21 cellular contexts compared by ENCODE assay signal in the genomic region with DNA sequence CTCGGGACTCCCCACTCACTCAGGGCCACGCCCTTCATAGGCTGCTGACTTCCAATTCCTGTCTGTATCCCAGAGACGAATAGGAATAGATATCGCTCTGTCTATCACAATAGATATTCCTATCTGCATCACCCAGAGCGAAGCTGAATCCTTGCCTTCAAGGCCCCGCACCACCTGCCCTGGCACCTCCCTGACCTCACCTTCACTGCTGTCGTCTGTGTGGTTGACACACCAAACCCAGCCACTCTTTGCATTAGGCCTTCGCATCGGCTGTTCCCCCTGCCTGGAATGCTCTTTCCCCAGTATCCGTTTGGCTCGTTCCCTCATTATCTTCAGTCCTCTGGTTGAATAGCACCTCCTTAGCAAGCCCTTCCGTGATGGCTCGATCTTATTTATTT. TPM values are rescaled to one million over a fixed set of nuclear protein-coding genes. Genes with fewer than 3 reads are reported as not detected.
DNase-seq lines count a peak whose midpoint lies in the region; ATAC-seq and TF ChIP-seq lines count a peak whose summit lies in the region.
"Had no signal": no experiment of that assay in that cellular context is flagged by ENCODE, and none has a peak within 500 bp of the region (broad histone marks: within the 10 kb centered on the region; RNA-seq: fewer than 3 reads in every experiment).

No MANE protein-coding gene starts in this region.

- H3K36me3 Mint-ChIP-seq in activated T-helper 17 cell treated with anti-CD3 and anti-CD28 coated beads, Interleukin-2, amount 50 U/mL, for 72 hours (ENCODE audit: low read depth): no peaks in the 10 kb centered on the region
- H3K36me3 Mint-ChIP-seq: activated naive CD8-positive, alpha-beta T cell; CD14-positive monocyte had no signal

- TF ChIP-seq CTCF in ascending aorta (IDR thresholded peaks at IDR 0.05) (no peak), coronary artery (IDR thresholded peaks at IDR 0.05) (no peak), lower lobe of right lung (IDR thresholded peaks at IDR 0.05) (no peak), thoracic aorta (IDR thresholded peaks at IDR 0.05) (no peak)

- H3K4me1 Mint-ChIP-seq in activated T-helper 17 cell treated with anti-CD3 and anti-CD28 coated beads, Interleukin-2, amount 50 U/mL, for 72 hours: no peaks in the 10 kb centered on the region
- H3K4me1 Mint-ChIP-seq: CD14-positive monocyte, naive B cell had no signal

- no peak overlapping the region for H3K4me3 ChIP-seq in ascending aorta
- no peak overlapping the region for H3K4me3 ChIP-seq in coronary artery
- no peak overlapping the region for H3K4me3 ChIP-seq in lower lobe of right lung
- H3K4me3 ChIP-seq in thoracic aorta: no peak overlapping the region
- H3K4me3 ChIP-seq: HAP-1, ovary, thyroid gland had no signal

- H3K27me3 ChIP-seq in ascending aorta (no peaks in the 10 kb centered on the region), lower lobe of right lung (ENCODE audit: low read depth) (no peaks in the 10 kb centered on the region), thoracic aorta (replicated peaks; ENCODE audit: insufficient read depth) (no peaks in the 10 kb centered on the region)
- H3K27me3 ChIP-seq: ovary, thyroid gland had no signal

- H3K27ac ChIP-seq in ascending aorta (peak overlapping the region; percentile 87 to 91), coronary artery (peak overlapping the region; percentile 71 to 94), lower lobe of right lung (peak overlapping the region; percentile 51), thoracic aorta (peak overlapping the region; percentile 93 to 96)

- ATAC-seq in lower lobe of right lung (no peak), thoracic aorta (ENCODE audit: insufficient number of reproducible peaks, low FRiP score, low read depth) (no peak)
- no peak for ATAC-seq in activated T-helper 17 cell treated with anti-CD3 and anti-CD28 coated beads, Interleukin-2, amount 50 U/mL, for 72 hours (replicated peaks)

- H3K9me3 ChIP-seq in ascending aorta (no peaks in the 10 kb centered on the region), lower lobe of right lung (peaks cover 3% of the 10 kb centered on the region), thoracic aorta (no peaks in the 10 kb centered on the region)
- H3K9me3 ChIP-seq: HAP-1, ovary, thyroid gland had no signal

- H3K27me3 Mint-ChIP-seq in activated T-helper 17 cell treated with anti-CD3 and anti-CD28 coated beads, Interleukin-2, amount 50 U/mL, for 72 hours: peaks cover 28% of the 10 kb centered on the region

- H3K4me1 ChIP-seq in ascending aorta (peaks cover 34 to 55% of the 10 kb centered on the region in 2 donors), lower lobe of right lung (peaks cover 57% of the 10 kb centered on the region), thoracic aorta (ENCODE audit: control insufficient read depth in 1 of 2, low read depth in 2 of 2) (peaks cover 44 to 61% of the 10 kb centered on the region in 2 donors)
- H3K4me1 ChIP-seq: HAP-1 had no signal

- H3K36me3 ChIP-seq in ascending aorta: peaks cover 7 to 19% of the 10 kb centered on the region in 2 donors
- peaks cover under 1% of the 10 kb centered on the region for H3K36me3 ChIP-seq in lower lobe of right lung
- H3K36me3 ChIP-seq in thoracic aorta: peaks cover 4% of the 10 kb centered on the region
- H3K36me3 ChIP-seq: HAP-1, ovary, thyroid gland, WERI-Rb-1 had no signal

- no peaks in the 10 kb centered on the region for H3K9me3 Mint-ChIP-seq in activated T-helper 17 cell treated with anti-CD3 and anti-CD28 coated beads, Interleukin-2, amount 50 U/mL, for 72 hours
- H3K9me3 Mint-ChIP-seq: activated T-helper 2 cell treated with anti-CD3 and anti-CD28 coated beads, Interferon-gamma antibody, Interleukin-2, Interleukin-4, amounts not matched to agents 10 μg/mL and 5 μg/mL and 100 μg/mL, durations not matched to agents 14 hours and 24 hours and 36 hours; T-helper 2 cell treated with Interferon-gamma antibody and Interleukin-4, amounts not matched to agents 5 μg/mL and 100 μg/mL, for 36 hours had no signal

- no peak overlapping the region for H3K4me3 Mint-ChIP-seq in activated T-helper 17 cell treated with anti-CD3 and anti-CD28 coated beads, Interleukin-2, amount 50 U/mL, for 72 hours
- H3K4me3 Mint-ChIP-seq: activated naive CD8-positive, alpha-beta T cell; CD14-positive monocyte; naive B cell; T-helper 2 cell treated with Interferon-gamma antibody and Interleukin-4, amounts not matched to agents 5 μg/mL and 100 μg/mL, for 36 hours had no signal

- intact Hi-C loops in ascending aorta (cut with DNase I): loop anchor here (2.0 kb wide), 1 partner anchor 16 kb away; no protein-coding TSS in a partner anchor
- intact Hi-C loops in lower lobe of right lung (cut with DNase I): no loop called here

- DNase-seq in ascending aorta (ENCODE audit: low spot score in 2 of 2): no peak
- peak; percentile 58 for DNase-seq in coronary artery (ENCODE audit: low spot score)
- DNase-seq in lower lobe of right lung: no peak
- DNase-seq in thoracic aorta (ENCODE audit: low spot score): no peak
- no peak for DNase-seq in NCI-H2081 (lab: John Stamatoyannopoulos, UW)
- DNase-seq in midbrain (lab: John Stamatoyannopoulos, UW): no peak
- DNase-seq: activated CD4-positive, alpha-beta T cell treated with anti-CD3 and anti-CD28 coated beads, Interleukin-2, amount 50 U/mL, for 4 hours; activated CD8-positive, alpha-beta memory T cell treated with anti-CD3 and anti-CD28 coated beads, Interleukin-2, amount 50 U/mL, for 4 hours; naive B cell; stimulated activated CD4-positive, alpha-beta T cell treated with anti-CD3 and anti-CD28 coated beads, Interleukin-12 subunit alpha, Interleukin-12 subunit beta, amount 100 ng/mL, for 4 hours; stimulated activated CD4-positive, alpha-beta T cell treated with anti-CD3 and anti-CD28 coated beads, Interleukin-4, amount 100 ng/mL, for 24 hours; stimulated activated naive CD4-positive, alpha-beta T cell; thyroid gland had no signal

- no peak overlapping the region for H3K27ac Mint-ChIP-seq in activated T-helper 17 cell treated with anti-CD3 and anti-CD28 coated beads, Interleukin-2, amount 50 U/mL, for 72 hours
- H3K27ac Mint-ChIP-seq: activated naive CD8-positive, alpha-beta T cell; activated T-helper 2 cell treated with anti-CD3 and anti-CD28 coated beads, Interferon-gamma antibody, Interleukin-2, Interleukin-4, amounts not matched to agents 10 μg/mL and 5 μg/mL and 100 μg/mL, durations not matched to agents 14 hours and 24 hours and 36 hours; T-helper 2 cell treated with Interferon-gamma antibody and Interleukin-4, amounts not matched to agents 5 μg/mL and 100 μg/mL, for 36 hours had no signal

RNA-seq across cellular contexts. Expression of a gene that starts 43.5 kb away (rescaled TPM):
- total RNA-seq in ascending aorta (239 TPM), lower lobe of right lung (44.9 TPM), thoracic aorta (100 to 1,000 TPM in 1 of 2 donors, 10 to 100 TPM in 1; 78.4 to 207 TPM)
- total RNA-seq in activated T-helper 17 cell treated with anti-CD3 and anti-CD28 coated beads, Interleukin-2, amount 50 U/mL, for 72 hours: not detected

Comparison
In these comparisons a context has a peak if more than half of its experiments do, and no peak if none do; other contexts are left out.
1. RNA of a gene that starts 43.5 kb away (total RNA-seq): 239 TPM in ascending aorta (single experiment), 78.4 to 207 TPM in thoracic aorta and 44.9 TPM in lower lobe of right lung (single experiment); not detected in activated T-helper 17 cell treated with anti-CD3 and anti-CD28 coated beads, Interleukin-2, amount 50 U/mL, for 72 hours; every median in the first group is over 10 times any median in the second.
2. Peak in every context shown above with its lines, with median percentiles within 50 percentile points of each other: H3K27ac ChIP-seq.